ENCODE assay signal across 10 cellular contexts in genomic region chr3:114466816-114467215, GRCh38.
"Had no signal": no experiment of that assay in that cellular context is flagged by ENCODE, and none has a peak within 500 bp of the region (broad histone marks: within the 10 kb centered on the region; RNA-seq: fewer than 3 reads in every experiment).

No MANE protein-coding gene starts in this region.

- DNase-seq: GM23248, GOT3, H7, HFFc6, IMR-90, KG1 had no signal

- H3K4me3 ChIP-seq: GM23248, HAP-1, K562 had no signal

- H3K9me3 ChIP-seq: HAP-1 had no signal

- ATAC-seq: HCT116, K562 had no signal

- H3K36me3 ChIP-seq: HAP-1 had no signal

- FAIRE-seq: K562 had no signal

- H3K9ac ChIP-seq: GM23248 had no signal

- H2AFZ ChIP-seq: GM23248 had no signal

- H3K27ac ChIP-seq: GM23248, HL-60 had no signal
